27 cellular contexts compared by ENCODE assay signal in genomic region chr5:89280103-89281037, GRCh38.
A peak's percentile ranks its signal among the peaks of the same experiment; 100 is the strongest.
DNase-seq lines count a peak whose midpoint lies in the region; ATAC-seq and TF ChIP-seq lines count a peak whose summit lies in the region.
"Had no signal": no experiment of that assay in that cellular context is flagged by ENCODE, and none has a peak within 500 bp of the region (broad histone marks: within the 10 kb centered on the region; RNA-seq: fewer than 3 reads in every experiment).

No MANE protein-coding gene starts in this region.

- DNase-seq in OCI-M1 (lab: John Stamatoyannopoulos, UW), result peak; percentile 61
- DNase-seq in retinal pigment epithelial cell (ENCODE audit: low read depth), result peak; percentile 88
- DNase-seq in HuH-7.5 (ENCODE audit: low spot score), result no peak
- DNase-seq in GM23248, result no peak
- DNase-seq in NCI-H446 treated with DMSO at 0.1 percent for 48 hours (lab: John Stamatoyannopoulos, UW), result no peak
- DNase-seq: activated CD4-positive, alpha-beta T cell treated with anti-CD3 and anti-CD28 coated beads, Interleukin-2, amount 50 U/mL, for 1 hour; activated naive CD8-positive, alpha-beta T cell treated with anti-CD3 and anti-CD28 coated beads, Interleukin-2, amount 10 ng/mL, durations not matched to agents 7 days and 5 days; DMS 273 treated with DMSO at 0.1 percent for 48 hours; effector CD4-positive, alpha-beta T cell; hypothalamus; Karpas-422; NCI-H1048; NCI-H1930; NCI-H345; nephron progenitor cell; NK-92 treated with Interleukin-12 subunit alpha and Interleukin-12 subunit beta, amount 100 ng/mL, for 24 hours; posterior cingulate gyrus; RPMI8226; SK-N-SH had no signal

- H3K27me3 ChIP-seq in GM23248 (replicated peaks; ENCODE audit: insufficient read depth), result no peaks in the 10 kb centered on the region

- H3K9ac ChIP-seq in GM23248, result no peak overlapping the region
- H3K9ac ChIP-seq: SK-N-SH had no signal

- H3K36me3 ChIP-seq in GM23248 (ENCODE audit: low read depth), result no peaks in the 10 kb centered on the region
- H3K36me3 ChIP-seq: thoracic aorta had no signal

- in situ Hi-C loops in GM23248 (cut with MboI), result no loop called here

- peaks cover 36% of the 10 kb centered on the region for H3K4me1 ChIP-seq in GM23248 (ENCODE audit: insufficient read depth)

- H3F3A ChIP-seq in GM23248 (ENCODE audit: insufficient read depth), result peaks cover 27% of the 10 kb centered on the region

- no peak for TF ChIP-seq CTCF in retinal pigment epithelial cell (conservative IDR thresholded peaks at IDR 0.05; ENCODE audit: low read depth, low read length)

- no peaks in the 10 kb centered on the region for H3K9me3 ChIP-seq in GM23248 (ENCODE audit: low read depth)
- H3K9me3 ChIP-seq: SK-N-SH, thoracic aorta had no signal

- H3K4me2 ChIP-seq in GM23248 (ENCODE audit: unreplicated experiment), result no peak overlapping the region
- H3K4me2 ChIP-seq: GM23338, SK-N-SH had no signal

- H2AFZ ChIP-seq in GM23248, result no peak overlapping the region
- H2AFZ ChIP-seq: GM23338 had no signal

- WGBS in GM23248 (ENCODE audit: low coverage in 1 of 2, low lambda C conversion rate in 2 of 2, missing lambda C conversion rate in 2 of 2), 2 experiments, result 76 to 91% methylated on average over 2 of the region's 2 CpGs

- ATAC-seq in GM18498 (IDR thresholded peaks at IDR 0.05; ENCODE audit: unreplicated experiment) (peak; percentile 39), HG02885 (IDR thresholded peaks at IDR 0.05; ENCODE audit: poor library complexity, unreplicated experiment) (peak; percentile 45), HG02623 (IDR thresholded peaks at IDR 0.05; ENCODE audit: unreplicated experiment) (no peak)
- ATAC-seq: esophagus mucosa; GM23338; stimulated activated effector memory CD8-positive, alpha-beta T cell treated with anti-CD3 and anti-CD28 coated beads, Interleukin-12 subunit alpha, Interleukin-12 subunit beta, amount 100 ng/mL, for 72 hours had no signal

- no peak overlapping the region for H3K27ac ChIP-seq in GM23248
- H3K27ac ChIP-seq: VCaP had no signal

- no peaks in the 10 kb centered on the region for H3K9me2 ChIP-seq in GM23248 (ENCODE audit: insufficient read depth)
- H3K9me2 ChIP-seq: SK-N-SH had no signal

- no peaks in the 10 kb centered on the region for H3K79me2 ChIP-seq in GM23248 (ENCODE audit: insufficient read depth)

- H3K4me3 ChIP-seq in retinal pigment epithelial cell (ENCODE audit: low read length) (no peak overlapping the region), GM23248 (no peak overlapping the region)
- H3K4me3 ChIP-seq: GM23338 had no signal

- H4K20me1 ChIP-seq in GM23248 (ENCODE audit: insufficient read depth), result no peaks in the 10 kb centered on the region

Comparison
In these comparisons a context has a peak if more than half of its experiments do, and no peak if none do; other contexts are left out.
1. DNase-seq: peak in OCI-M1 (single experiment) and retinal pigment epithelial cell (single experiment); none in HuH-7.5 (single experiment), GM23248 (single experiment) and NCI-H446 treated with DMSO at 0.1 percent for 48 hours (single experiment).